In genomic region chr2:37614061-37614802, GRCh38 we compare ENCODE assay signal across 11 cellular contexts. TPM values are rescaled to one million over a fixed set of nuclear protein-coding genes. Genes with fewer than 3 reads are reported as not detected.
DNase-seq lines count a peak whose midpoint lies in the region; ATAC-seq and TF ChIP-seq lines count a peak whose summit lies in the region.
"Had no signal": no experiment of that assay in that cellular context is flagged by ENCODE, and none has a peak within 500 bp of the region (broad histone marks: within the 10 kb centered on the region; RNA-seq: fewer than 3 reads in every experiment).

No MANE protein-coding gene starts in this region.

- peak in 2 of 4 donors; percentile 72 to 82 for TF ChIP-seq EP300 in sigmoid colon (IDR thresholded peaks at IDR 0.05)

- intact Hi-C loops in sigmoid colon (cut with DNase I): loop anchor here (10.0 kb wide), 1 partner anchor 89 kb away; no protein-coding TSS in a partner anchor

- no peak overlapping the region for H3K4me3 ChIP-seq in sigmoid colon

- no peaks in the 10 kb centered on the region for H3K9me3 ChIP-seq in sigmoid colon

- no peak for TF ChIP-seq CTCF in sigmoid colon (IDR thresholded peaks at IDR 0.05)

- TF ChIP-seq POLR2A in sigmoid colon (IDR thresholded peaks at IDR 0.05): no peak

- H3K36me3 ChIP-seq in sigmoid colon: no peaks in the 10 kb centered on the region

- ATAC-seq in HG03280 (IDR thresholded peaks at IDR 0.05; ENCODE audit: unreplicated experiment): no peak
- ATAC-seq: left ventricle myocardium superior had no signal

- H3K27ac ChIP-seq in sigmoid colon: peak overlapping the region; percentile 41 to 85 (median 59)

- H3K27me3 ChIP-seq in sigmoid colon: no peaks in the 10 kb centered on the region

- peaks cover 0 to 71% (median 31%) of the 10 kb centered on the region in 4 donors for H3K4me1 ChIP-seq in sigmoid colon

- WGBS in sigmoid colon, 2 donors: 89 to 92% methylated on average over 8 of the region's 8 CpGs

- peak; percentile 83 for DNase-seq in EL
- DNase-seq in RPMI7951 (ENCODE audit: low read depth): peak; percentile 93
- peak; percentile 88 for DNase-seq in fibroblast of peridontal ligament (ENCODE audit: extremely low read depth)
- DNase-seq in sigmoid colon: peak; percentile 88
- DNase-seq in stimulated activated CD4-positive, alpha-beta T cell treated with anti-CD3 and anti-CD28 coated beads, Interleukin-4, amount 100 ng/mL, for 1 hour: no peak
- no peak for DNase-seq in T-helper 1 cell
- DNase-seq in iPS-NIHi7 (ENCODE audit: extremely low spot score): no peak
- DNase-seq: activated CD4-positive, alpha-beta T cell treated with anti-CD3 and anti-CD28 coated beads, Interleukin-2, amount 50 U/mL, for 1 hour; left ventricle myocardium superior; stimulated activated CD4-positive, alpha-beta T cell treated with anti-CD3 and anti-CD28 coated beads, Interleukin-4, amount 100 ng/mL, for 24 hours had no signal

RNA-seq across cellular contexts. Expression of gene CDC42EP3, which starts 57.2 kb away (rescaled TPM):
- total RNA-seq in RPMI7951 (2014; rRNA removed; shearing (Covaris generic)): 40.9 and 52.5 TPM in 2 replicates
- 10 to 100 TPM; 41.1 to 84.5 (median 44.8) TPM for total RNA-seq in sigmoid colon
- 10 to 100 TPM; 10.9 to 20.4 (median 11.8) TPM for polyA plus RNA-seq in sigmoid colon

Comparison
In these comparisons a context has a peak if more than half of its experiments do, and no peak if none do; other contexts are left out.
1. DNase-seq: peak in EL (single experiment), RPMI7951 (single experiment), fibroblast of peridontal ligament (single experiment) and sigmoid colon (single experiment); none in stimulated activated CD4-positive, alpha-beta T cell treated with anti-CD3 and anti-CD28 coated beads, Interleukin-4, amount 100 ng/mL, for 1 hour (single experiment), T-helper 1 cell (0 of 5) and iPS-NIHi7 (single experiment).